ENCODE assay signal across 23 cellular contexts in the genomic region with DNA sequence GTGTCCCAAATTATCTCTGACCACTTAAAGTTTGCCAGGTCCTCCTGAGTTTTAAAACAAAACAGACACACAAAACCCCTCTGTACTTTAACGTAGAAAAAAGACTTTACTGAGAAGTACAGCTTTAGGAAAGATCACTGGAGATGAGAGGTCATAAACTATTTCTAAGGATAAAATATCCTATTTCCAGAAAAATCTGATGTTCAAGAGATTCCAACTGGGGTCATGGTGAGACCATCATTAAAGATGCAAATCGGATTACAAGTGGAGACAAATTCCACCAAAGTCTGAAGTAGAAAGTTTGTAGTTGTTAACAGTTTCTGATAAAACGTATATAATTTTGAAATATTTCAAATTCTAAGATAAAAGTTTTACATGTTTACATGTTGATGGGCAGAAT.
"Had no signal": no experiment of that assay in that cellular context is flagged by ENCODE, and none has a peak within 500 bp of the region (broad histone marks: within the 10 kb centered on the region; RNA-seq: fewer than 3 reads in every experiment).

No MANE protein-coding gene starts in this region.

- H3K4me1 ChIP-seq: pancreas, testis had no signal

- H3K36me3 ChIP-seq: pancreas, stomach, transverse colon had no signal

- DNase-seq: activated CD4-positive, alpha-beta memory T cell treated with anti-CD3 and anti-CD28 coated beads, Interleukin-2, amount 10 ng/mL, durations not matched to agents 7 days and 5 days; activated CD4-positive, alpha-beta T cell treated with anti-CD3 and anti-CD28 coated beads for 1 hour; activated CD4-positive, alpha-beta T cell treated with anti-CD3 and anti-CD28 coated beads, Interleukin-2, amount 10 ng/mL, durations not matched to agents 7 days and 5 days; activated gamma-delta T cell treated with Interleukin-2 at 50 U/mL for 16 hours; activated naive CD4-positive, alpha-beta T cell treated with anti-CD3 and anti-CD28 coated beads, Interleukin-2, amount 50 U/mL, for 16 hours; activated T-cell treated with anti-CD3 and anti-CD28 coated beads, Interleukin-2, amount 50 U/mL, for 4 hours; amniotic stem cell; dermis blood vessel endothelial cell; effector CD8-positive, alpha-beta T cell; islet precursor cell; left colon; midbrain; naive thymus-derived CD4-positive, alpha-beta T cell; pancreas; psoas muscle; stimulated activated CD4-positive, alpha-beta T cell treated with anti-CD3 and anti-CD28 coated beads, Interleukin-15, amount 100 ng/mL, for 24 hours; stimulated activated CD4-positive, alpha-beta T cell treated with anti-CD3 and anti-CD28 coated beads, Interleukin-2, amount 100 ng/mL, for 24 hours; stimulated activated naive B cell treated with anti-CD40 and anti-IgM and Interleukin-4, amounts not matched to agents 10 μg/mL and 1 μg/mL and 100 μg/mL, for 72 hours; stomach; T-helper 2 cell; testis; transverse colon had no signal

- H3K27me3 ChIP-seq: pancreas, stomach, testis, transverse colon had no signal

- H3K4me3 ChIP-seq: pancreas, psoas muscle, stomach, testis, transverse colon had no signal

- ATAC-seq: activated T-cell treated with anti-CD3 and anti-CD28 coated beads, Interleukin-2, amount 50 U/mL, for 4 hours; activated T-helper 17 cell treated with anti-CD3 and anti-CD28 coated beads, Interleukin-2, amount 50 U/mL, for 72 hours; left colon; naive thymus-derived CD4-positive, alpha-beta T cell; pancreas; psoas muscle; stimulated activated naive B cell treated with anti-CD40 and anti-IgM and Interleukin-4, amounts not matched to agents 10 μg/mL and 1 μg/mL and 100 μg/mL, for 72 hours had no signal

- H3K27ac ChIP-seq: pancreas, psoas muscle, stomach, testis, transverse colon had no signal

- H3K9me3 ChIP-seq: pancreas, psoas muscle, stomach, testis, transverse colon had no signal
